ENCODE assay signal across 8 cellular contexts in the genomic region with DNA sequence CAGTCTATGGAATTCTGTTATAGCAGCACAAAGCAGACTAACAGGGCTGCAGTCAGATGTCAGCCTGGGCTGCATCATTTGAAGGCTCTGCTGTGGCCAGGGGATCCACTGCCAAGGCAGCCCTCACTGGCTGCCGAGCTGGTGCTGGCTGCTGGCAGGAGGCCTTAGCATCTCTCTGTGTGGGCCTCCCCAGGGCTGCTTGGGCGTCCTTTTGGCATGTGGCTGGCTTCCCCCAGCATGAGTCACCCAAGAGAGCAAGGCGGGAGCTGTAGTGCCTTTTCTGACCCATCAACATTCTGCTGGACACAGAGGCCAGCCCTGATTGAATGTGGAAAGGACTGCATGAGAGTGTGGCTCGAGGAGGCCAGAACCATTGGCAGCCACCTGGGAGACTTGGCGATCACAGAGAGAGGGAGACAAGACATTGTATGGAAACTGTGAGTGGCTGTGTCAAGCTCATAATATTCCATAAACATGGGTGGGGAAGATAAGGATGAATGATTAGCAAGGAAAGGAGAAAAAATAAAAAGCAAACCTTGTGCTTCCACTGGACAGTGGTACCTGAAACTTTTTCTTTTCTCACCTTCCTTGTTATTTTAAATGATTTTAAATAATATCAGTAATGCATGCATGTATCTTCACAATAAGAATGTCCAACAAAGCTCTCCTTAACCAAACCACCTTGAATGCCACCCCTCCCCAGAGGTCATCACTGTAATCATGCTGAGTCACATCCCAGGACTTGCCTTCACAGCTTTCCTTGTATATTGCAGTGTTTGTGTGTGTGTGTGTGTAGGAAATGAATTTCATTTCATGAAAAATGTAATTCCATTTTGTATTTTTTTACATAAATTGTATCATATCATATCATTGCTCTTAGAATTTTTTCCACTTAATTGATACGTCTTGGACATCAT. TPM values are rescaled to one million over a fixed set of nuclear protein-coding genes. Genes with fewer than 3 reads are reported as not detected.
DNase-seq lines count a peak whose midpoint lies in the region; ATAC-seq and TF ChIP-seq lines count a peak whose summit lies in the region.
"Had no signal": no experiment of that assay in that cellular context is flagged by ENCODE, and none has a peak within 500 bp of the region (broad histone marks: within the 10 kb centered on the region; RNA-seq: fewer than 3 reads in every experiment).

No MANE protein-coding gene starts in this region.

- peak; percentile 60 for DNase-seq in cerebellum (ENCODE audit: low spot score)
- peak; percentile 34 to 60 for DNase-seq in left colon
- DNase-seq in ureter (ENCODE audit: low spot score), result peak; percentile 55
- DNase-seq in activated T-cell treated with anti-CD3 and anti-CD28 coated beads, Interleukin-2, amount 50 U/mL, for 48 hours, result no peak
- no peak for DNase-seq in activated CD4-positive, CD25-positive, alpha-beta regulatory T cell treated with anti-CD3 and anti-CD28 coated beads, Interleukin-2, amount 50 U/mL, for 72 hours
- no peak for DNase-seq in activated CD4-positive, CD25-positive, alpha-beta regulatory T cell (lab: John Stamatoyannopoulos, UW)

- TF ChIP-seq RAD21 in Ishikawa (IDR thresholded peaks at IDR 0.05; ENCODE audit: low read depth), result no peak; the same call in 1 of the 2 replicates

- TF ChIP-seq EP300 in Ishikawa (IDR thresholded peaks at IDR 0.05; ENCODE audit: borderline replicate concordance), result no peak

- intact Hi-C loops in left colon (cut with DNase I, micrococcal nuclease), result no loop called here

- ATAC-seq in left colon, result peak; percentile 80
- ATAC-seq: stimulated activated effector memory CD8-positive, alpha-beta T cell treated with anti-CD3 and anti-CD28 coated beads, Interleukin-12 subunit alpha, Interleukin-12 subunit beta, amount 100 ng/mL, for 72 hours had no signal

TF ChIP-seq in Ishikawa, 13 proteins besides CTCF, POLR2A, EP300 and RAD21:
- TF ChIP-seq, protein P1, sequence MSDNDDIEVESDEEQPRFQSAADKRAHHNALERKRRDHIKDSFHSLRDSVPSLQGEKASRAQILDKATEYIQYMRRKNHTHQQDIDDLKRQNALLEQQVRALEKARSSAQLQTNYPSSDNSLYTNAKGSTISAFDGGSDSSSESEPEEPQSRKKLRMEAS (IDR thresholded peaks at IDR 0.05), result peak; percentile 75
- TF ChIP-seq EGR1 (IDR thresholded peaks at IDR 0.05) (no peak), NFIC (IDR thresholded peaks at IDR 0.05) (peak; percentile 34; the same call in 1 of the 2 replicates)

RNA-seq across cellular contexts. Expression of a gene that starts 55.0 kb away (rescaled TPM):
- 0.18 TPM for total RNA-seq in cerebellum
- not detected for total RNA-seq in left colon
- not detected for total RNA-seq in ureter

RNA-seq across cellular contexts. Expression of a gene that starts 58.6 kb away (rescaled TPM):
- total RNA-seq in cerebellum, result 38.0 TPM
- total RNA-seq in left colon, result 100 to 1,000 TPM; 135 to 157 TPM
- total RNA-seq in ureter, result 53.3 TPM

Comparison
In these comparisons a context has a peak if more than half of its experiments do, and no peak if none do; other contexts are left out.
1. DNase-seq: peak in cerebellum (single experiment), left colon (2 of 2) and ureter (single experiment); none in activated T-cell treated with anti-CD3 and anti-CD28 coated beads, Interleukin-2, amount 50 U/mL, for 48 hours (0 of 2), activated CD4-positive, CD25-positive, alpha-beta regulatory T cell treated with anti-CD3 and anti-CD28 coated beads, Interleukin-2, amount 50 U/mL, for 72 hours (single experiment) and activated CD4-positive, CD25-positive, alpha-beta regulatory T cell (0 of 4).